Comparison of ENCODE assay signal across 21 cellular contexts in the genomic region with DNA sequence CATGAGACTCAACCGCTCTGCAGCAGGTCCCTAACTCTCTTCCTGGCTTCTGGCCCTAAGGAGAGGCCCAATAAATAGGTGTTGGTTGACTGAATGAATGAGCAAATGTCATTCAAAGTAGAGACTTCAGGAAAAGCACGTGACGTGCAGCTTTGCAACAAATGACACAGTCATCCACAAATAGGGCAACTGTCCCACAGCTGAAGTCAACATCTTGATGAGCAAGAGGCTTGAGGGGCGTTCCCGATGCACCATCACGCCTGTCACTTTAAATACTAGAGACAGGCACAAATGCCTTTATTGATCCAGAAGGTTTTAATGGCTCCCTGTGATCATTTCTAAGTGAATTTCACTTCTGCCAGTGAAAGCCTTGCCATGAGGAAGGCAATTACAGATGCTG.
"Had no signal": no experiment of that assay in that cellular context is flagged by ENCODE, and none has a peak within 500 bp of the region (broad histone marks: within the 10 kb centered on the region; RNA-seq: fewer than 3 reads in every experiment).

No MANE protein-coding gene starts in this region.

- H3K27ac ChIP-seq: brain microvascular endothelial cell, stomach, thoracic aorta, upper lobe of left lung had no signal

- DNase-seq: activated B cell treated with CpG ODN at 0.5 μM for 24 hours; activated CD4-positive, alpha-beta memory T cell treated with anti-CD3 and anti-CD28 coated beads, Interleukin-2, amount 10 ng/mL, durations not matched to agents 7 days and 5 days; activated CD4-positive, alpha-beta T cell treated with anti-CD3 and anti-CD28 coated beads for 48 hours; activated CD8-positive, alpha-beta memory T cell treated with anti-CD3 and anti-CD28 coated beads, Interleukin-2, amount 10 ng/mL, durations not matched to agents 7 days and 5 days; activated naive CD4-positive, alpha-beta T cell treated with anti-CD3 and anti-CD28 coated beads for 36 hours; activated naive CD8-positive, alpha-beta T cell treated with anti-CD3 and anti-CD28 coated beads, Interleukin-2, amount 50 U/mL, for 24 hours; activated T-cell treated with anti-CD3 and anti-CD28 coated beads, Interleukin-2, amount 50 U/mL, for 1 hour; brain microvascular endothelial cell; foreskin melanocyte; kidney glomerular epithelial cell; mesendoderm; occipital lobe; SK-N-SH; stimulated activated CD4-positive, alpha-beta T cell treated with anti-CD3 and anti-CD28 coated beads, Interleukin-4, amount 100 ng/mL, for 24 hours; stomach; upper lobe of left lung had no signal

- H3K9ac ChIP-seq: SK-N-SH had no signal

- ATAC-seq: activated CD8-positive, alpha-beta memory T cell treated with anti-CD3 and anti-CD28 coated beads, Interleukin-2, amount 10 ng/mL, durations not matched to agents 7 days and 5 days; activated naive CD8-positive, alpha-beta T cell treated with anti-CD3 and anti-CD28 coated beads, Interleukin-2, amount 50 U/mL, for 24 hours; activated T-helper 17 cell treated with anti-CD3 and anti-CD28 coated beads, Interleukin-2, amount 50 U/mL, for 72 hours; stimulated activated effector memory CD8-positive, alpha-beta T cell treated with anti-CD3 and anti-CD28 coated beads, Interleukin-12 subunit alpha, Interleukin-12 subunit beta, amount 100 ng/mL, for 72 hours had no signal

- H3K9me3 ChIP-seq: SK-N-SH, stomach, thoracic aorta, upper lobe of left lung had no signal

- H3K4me3 ChIP-seq: coronary artery, smooth muscle cell, stomach, thoracic aorta, upper lobe of left lung had no signal

- H3K9me2 ChIP-seq: SK-N-SH had no signal

- H3K27me3 ChIP-seq: brain microvascular endothelial cell, stomach, upper lobe of left lung had no signal

- H3K4me2 ChIP-seq: SK-N-SH, smooth muscle cell had no signal

- H3K36me3 ChIP-seq: brain microvascular endothelial cell had no signal
